In the genomic region with DNA sequence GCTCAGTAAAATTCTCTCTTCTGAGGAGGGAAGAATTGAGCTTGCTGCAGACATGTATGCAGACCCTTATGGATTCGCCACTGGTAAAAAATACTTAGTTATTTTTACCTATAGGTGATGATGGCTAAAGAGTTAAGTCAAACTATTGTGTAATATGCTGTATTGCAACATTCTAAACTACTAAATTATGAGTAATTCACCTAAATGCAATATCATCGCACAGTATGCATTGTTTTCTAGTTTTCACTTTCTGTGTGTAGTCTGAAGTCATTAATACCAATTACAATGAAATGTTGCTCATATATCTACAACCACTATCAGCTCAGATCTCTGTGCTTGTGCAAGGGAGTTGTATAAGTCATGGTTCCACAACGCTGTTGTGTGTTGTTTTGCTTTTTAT, we compare ENCODE assay signal across 18 cellular contexts. TPM values are rescaled to one million over a fixed set of nuclear protein-coding genes. Genes with fewer than 3 reads are reported as not detected.
"Had no signal": no experiment of that assay in that cellular context is flagged by ENCODE, and none has a peak within 500 bp of the region (broad histone marks: within the 10 kb centered on the region; RNA-seq: fewer than 3 reads in every experiment).

No MANE protein-coding gene starts in this region.

- H3K9ac ChIP-seq: parathyroid adenoma had no signal

- H3K79me2 ChIP-seq: parathyroid adenoma had no signal

- H3K27ac ChIP-seq: colonic mucosa, lower lobe of right lung, parathyroid adenoma, thoracic aorta, upper lobe of right lung had no signal

- H3K9me3 Mint-ChIP-seq: WTC11 had no signal

- ATAC-seq: left colon; lower lobe of right lung; stimulated activated effector memory CD8-positive, alpha-beta T cell treated with anti-CD3 and anti-CD28 coated beads, Interleukin-12 subunit alpha, Interleukin-12 subunit beta, amount 100 ng/mL, for 72 hours; upper lobe of right lung had no signal

- H3K4me3 Mint-ChIP-seq: activated CD4-positive, alpha-beta memory T cell treated with anti-CD3 and anti-CD28 coated beads, Interleukin-2, amount 10 ng/mL, durations not matched to agents 7 days and 5 days; activated naive CD4-positive, alpha-beta T cell treated with anti-CD3 and anti-CD28 coated beads, Interleukin-2, amount 10 ng/mL, durations not matched to agents 7 days and 5 days; activated T-cell treated with anti-CD3 and anti-CD28 coated beads, Interleukin-2, amount 50 U/mL, for 24 hours; stimulated activated effector memory CD8-positive, alpha-beta T cell treated with anti-CD3 and anti-CD28 coated beads, Interleukin-12 subunit alpha, Interleukin-12 subunit beta, amount 100 ng/mL, for 72 hours; WTC11 had no signal

- H3K27me3 ChIP-seq: colonic mucosa, upper lobe of right lung had no signal

- H3K4me1 Mint-ChIP-seq: activated CD4-positive, alpha-beta memory T cell treated with anti-CD3 and anti-CD28 coated beads, Interleukin-2, amount 10 ng/mL, durations not matched to agents 7 days and 5 days; activated naive CD4-positive, alpha-beta T cell treated with anti-CD3 and anti-CD28 coated beads, Interleukin-2, amount 10 ng/mL, durations not matched to agents 7 days and 5 days; stimulated activated effector memory CD8-positive, alpha-beta T cell treated with anti-CD3 and anti-CD28 coated beads, Interleukin-12 subunit alpha, Interleukin-12 subunit beta, amount 100 ng/mL, for 72 hours had no signal

- H3K4me1 ChIP-seq: colonic mucosa, lower lobe of right lung, parathyroid adenoma, upper lobe of right lung had no signal

- H3K9me3 ChIP-seq: colonic mucosa, lower lobe of right lung, thoracic aorta, upper lobe of right lung had no signal

- FAIRE-seq: TTC549 had no signal

- H3K36me3 Mint-ChIP-seq: activated naive CD4-positive, alpha-beta T cell treated with anti-CD3 and anti-CD28 coated beads, Interleukin-2, amount 10 ng/mL, durations not matched to agents 7 days and 5 days; stimulated activated effector memory CD8-positive, alpha-beta T cell treated with anti-CD3 and anti-CD28 coated beads, Interleukin-12 subunit alpha, Interleukin-12 subunit beta, amount 100 ng/mL, for 72 hours; WTC11 had no signal

- DNase-seq: activated CD4-positive, alpha-beta memory T cell treated with anti-CD3 and anti-CD28 coated beads, Interleukin-2, amount 10 ng/mL, durations not matched to agents 7 days and 5 days; activated CD4-positive, alpha-beta T cell treated with anti-CD3 and anti-CD28 coated beads for 4 hours; activated naive CD4-positive, alpha-beta T cell treated with anti-CD3 and anti-CD28 coated beads, Interleukin-2, amount 10 ng/mL, durations not matched to agents 7 days and 5 days; activated T-cell treated with anti-CD3 and anti-CD28 coated beads, Interleukin-2, amount 50 U/mL, for 24 hours; caudate nucleus; colonic mucosa; foreskin melanocyte; left colon; lower lobe of right lung; midbrain; T-helper 2 cell; upper lobe of right lung had no signal

- H2AFZ ChIP-seq: parathyroid adenoma had no signal

- H3K27ac Mint-ChIP-seq: activated CD4-positive, alpha-beta memory T cell treated with anti-CD3 and anti-CD28 coated beads, Interleukin-2, amount 10 ng/mL, durations not matched to agents 7 days and 5 days; activated naive CD4-positive, alpha-beta T cell treated with anti-CD3 and anti-CD28 coated beads, Interleukin-2, amount 10 ng/mL, durations not matched to agents 7 days and 5 days; activated T-cell treated with anti-CD3 and anti-CD28 coated beads, Interleukin-2, amount 50 U/mL, for 24 hours; stimulated activated effector memory CD8-positive, alpha-beta T cell treated with anti-CD3 and anti-CD28 coated beads, Interleukin-12 subunit alpha, Interleukin-12 subunit beta, amount 100 ng/mL, for 72 hours had no signal

- H3K36me3 ChIP-seq: colonic mucosa, lower lobe of right lung, thoracic aorta, upper lobe of right lung had no signal

- H3K4me3 ChIP-seq: colonic mucosa, lower lobe of right lung, thoracic aorta, upper lobe of right lung had no signal

- H3K27me3 Mint-ChIP-seq: activated CD4-positive, alpha-beta memory T cell treated with anti-CD3 and anti-CD28 coated beads, Interleukin-2, amount 10 ng/mL, durations not matched to agents 7 days and 5 days; activated naive CD4-positive, alpha-beta T cell treated with anti-CD3 and anti-CD28 coated beads, Interleukin-2, amount 10 ng/mL, durations not matched to agents 7 days and 5 days; activated T-cell treated with anti-CD3 and anti-CD28 coated beads, Interleukin-2, amount 50 U/mL, for 24 hours had no signal

RNA-seq across cellular contexts. Expression of a gene that starts 48.7 kb away (rescaled TPM):
- total RNA-seq: activated CD4-positive, alpha-beta memory T cell treated with anti-CD3 and anti-CD28 coated beads, Interleukin-2, amount 10 ng/mL, durations not matched to agents 7 days and 5 days; myocyte had no signal
